In the genomic region with DNA sequence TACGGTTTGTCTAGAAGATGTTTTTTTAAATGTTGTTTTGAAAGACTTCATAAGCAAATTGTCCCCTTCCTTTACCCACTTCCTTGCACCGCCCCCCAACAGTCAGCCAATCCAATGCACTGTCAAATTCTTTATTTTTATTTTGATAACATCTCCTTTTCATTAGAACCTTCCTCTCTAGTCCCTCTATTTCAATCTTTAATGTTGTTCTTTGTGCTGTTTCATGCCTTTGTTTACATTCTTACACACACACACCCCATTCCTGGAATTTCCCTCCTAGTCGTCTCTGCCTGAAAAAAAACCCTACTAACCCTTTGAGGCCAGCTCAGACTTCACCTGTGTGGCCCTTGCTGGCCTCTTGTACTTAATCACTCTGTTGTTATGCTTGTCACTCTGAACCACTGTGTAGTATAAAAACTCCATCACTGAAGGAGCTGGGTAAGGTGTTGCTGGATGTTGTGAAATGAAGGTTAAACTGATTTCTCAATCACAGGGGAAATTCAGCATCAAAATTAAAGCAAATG, we compare ENCODE assay signal across 1 cellular context.
TF ChIP-seq lines count a peak whose summit lies in the region.

No MANE protein-coding gene starts in this region.

TF ChIP-seq in GM23338, 12 proteins besides CTCF, POLR2A, EP300 and RAD21 (continued from another document):
- TF ChIP-seq, protein P1, sequence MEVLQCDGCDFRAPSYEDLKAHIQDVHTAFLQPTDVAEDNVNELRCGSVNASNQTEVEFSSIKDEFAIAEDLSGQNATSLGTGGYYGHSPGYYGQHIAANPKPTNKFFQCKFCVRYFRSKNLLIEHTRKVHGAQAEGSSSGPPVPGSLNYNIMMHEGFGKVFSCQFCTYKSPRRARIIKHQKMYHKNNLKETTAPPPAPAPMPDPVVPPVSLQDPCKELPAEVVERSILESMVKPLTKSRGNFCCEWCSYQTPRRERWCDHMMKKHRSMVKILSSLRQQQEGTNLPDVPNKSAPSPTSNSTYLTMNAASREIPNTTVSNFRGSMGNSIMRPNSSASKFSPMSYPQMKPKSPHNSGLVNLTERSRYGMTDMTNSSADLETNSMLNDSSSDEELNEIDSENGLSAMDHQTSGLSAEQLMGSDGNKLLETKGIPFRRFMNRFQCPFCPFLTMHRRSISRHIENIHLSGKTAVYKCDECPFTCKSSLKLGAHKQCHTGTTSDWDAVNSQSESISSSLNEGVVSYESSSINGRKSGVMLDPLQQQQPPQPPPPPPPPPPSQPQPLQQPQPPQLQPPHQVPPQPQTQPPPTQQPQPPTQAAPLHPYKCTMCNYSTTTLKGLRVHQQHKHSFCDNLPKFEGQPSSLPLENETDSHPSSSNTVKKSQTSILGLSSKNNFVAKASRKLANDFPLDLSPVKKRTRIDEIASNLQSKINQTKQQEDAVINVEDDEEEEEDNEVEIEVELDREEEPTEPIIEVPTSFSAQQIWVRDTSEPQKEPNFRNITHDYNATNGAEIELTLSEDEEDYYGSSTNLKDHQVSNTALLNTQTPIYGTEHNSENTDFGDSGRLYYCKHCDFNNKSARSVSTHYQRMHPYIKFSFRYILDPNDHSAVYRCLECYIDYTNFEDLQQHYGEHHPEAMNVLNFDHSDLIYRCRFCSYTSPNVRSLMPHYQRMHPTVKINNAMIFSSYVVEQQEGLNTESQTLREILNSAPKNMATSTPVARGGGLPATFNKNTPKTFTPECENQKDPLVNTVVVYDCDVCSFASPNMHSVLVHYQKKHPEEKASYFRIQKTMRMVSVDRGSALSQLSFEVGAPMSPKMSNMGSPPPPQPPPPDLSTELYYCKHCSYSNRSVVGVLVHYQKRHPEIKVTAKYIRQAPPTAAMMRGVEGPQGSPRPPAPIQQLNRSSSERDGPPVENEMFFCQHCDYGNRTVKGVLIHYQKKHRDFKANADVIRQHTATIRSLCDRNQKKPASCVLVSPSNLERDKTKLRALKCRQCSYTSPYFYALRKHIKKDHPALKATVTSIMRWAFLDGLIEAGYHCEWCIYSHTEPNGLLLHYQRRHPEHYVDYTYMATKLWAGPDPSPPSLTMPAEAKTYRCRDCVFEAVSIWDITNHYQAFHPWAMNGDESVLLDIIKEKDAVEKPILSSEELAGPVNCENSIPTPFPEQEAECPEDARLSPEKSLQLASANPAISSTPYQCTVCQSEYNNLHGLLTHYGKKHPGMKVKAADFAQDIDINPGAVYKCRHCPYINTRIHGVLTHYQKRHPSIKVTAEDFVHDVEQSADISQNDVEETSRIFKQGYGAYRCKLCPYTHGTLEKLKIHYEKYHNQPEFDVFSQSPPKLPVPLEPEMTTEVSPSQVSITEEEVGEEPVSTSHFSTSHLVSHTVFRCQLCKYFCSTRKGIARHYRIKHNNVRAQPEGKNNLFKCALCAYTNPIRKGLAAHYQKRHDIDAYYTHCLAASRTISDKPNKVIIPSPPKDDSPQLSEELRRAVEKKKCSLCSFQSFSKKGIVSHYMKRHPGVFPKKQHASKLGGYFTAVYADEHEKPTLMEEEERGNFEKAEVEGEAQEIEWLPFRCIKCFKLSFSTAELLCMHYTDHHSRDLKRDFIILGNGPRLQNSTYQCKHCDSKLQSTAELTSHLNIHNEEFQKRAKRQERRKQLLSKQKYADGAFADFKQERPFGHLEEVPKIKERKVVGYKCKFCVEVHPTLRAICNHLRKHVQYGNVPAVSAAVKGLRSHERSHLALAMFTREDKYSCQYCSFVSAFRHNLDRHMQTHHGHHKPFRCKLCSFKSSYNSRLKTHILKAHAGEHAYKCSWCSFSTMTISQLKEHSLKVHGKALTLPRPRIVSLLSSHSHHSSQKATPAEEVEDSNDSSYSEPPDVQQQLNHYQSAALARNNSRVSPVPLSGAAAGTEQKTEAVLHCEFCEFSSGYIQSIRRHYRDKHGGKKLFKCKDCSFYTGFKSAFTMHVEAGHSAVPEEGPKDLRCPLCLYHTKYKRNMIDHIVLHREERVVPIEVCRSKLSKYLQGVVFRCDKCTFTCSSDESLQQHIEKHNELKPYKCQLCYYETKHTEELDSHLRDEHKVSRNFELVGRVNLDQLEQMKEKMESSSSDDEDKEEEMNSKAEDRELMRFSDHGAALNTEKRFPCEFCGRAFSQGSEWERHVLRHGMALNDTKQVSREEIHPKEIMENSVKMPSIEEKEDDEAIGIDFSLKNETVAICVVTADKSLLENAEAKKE (CRISPR knock-in tag; IDR thresholded peaks at IDR 0.05), result no peak
